4 cellular contexts compared by ENCODE assay signal in the genomic region with DNA sequence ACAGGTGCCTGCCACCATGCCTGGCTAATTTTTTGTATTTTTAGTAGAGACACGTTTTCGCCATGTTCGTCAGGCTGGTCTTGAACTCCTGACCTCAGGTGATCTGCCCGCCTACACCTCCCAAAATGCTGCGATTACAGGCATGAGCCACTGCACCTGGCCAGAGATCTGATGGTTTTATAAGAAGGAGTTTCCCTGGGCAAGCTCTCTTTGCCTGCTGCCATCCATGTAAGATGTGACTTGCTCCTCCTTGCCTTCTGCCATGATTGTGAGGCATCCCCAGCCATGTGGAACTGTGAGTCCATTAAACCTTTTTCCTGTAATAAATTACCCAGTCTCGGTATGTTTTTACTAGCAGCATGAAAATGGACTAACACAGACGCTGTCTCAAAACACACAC. TPM values are rescaled to one million over a fixed set of nuclear protein-coding genes. Genes with fewer than 3 reads are reported as not detected.
"Had no signal": no experiment of that assay in that cellular context is flagged by ENCODE, and none has a peak within 500 bp of the region (broad histone marks: within the 10 kb centered on the region; RNA-seq: fewer than 3 reads in every experiment).

No MANE protein-coding gene starts in this region.

RNA-seq across cellular contexts. Expression of gene AQP10, which starts 11.8 kb away (rescaled TPM):
- total RNA-seq: HT-29, HT1080, IMR-90 had no signal
- polyA plus RNA-seq: IgD-negative memory B cell, IMR-90 had no signal
